10 cellular contexts compared by ENCODE assay signal in genomic region chr2:26763019-26763418, GRCh38. TPM values are rescaled to one million over a fixed set of nuclear protein-coding genes. Genes with fewer than 3 reads are reported as not detected.
DNase-seq lines count a peak whose midpoint lies in the region; ATAC-seq, FAIRE-seq and TF ChIP-seq lines count a peak whose summit lies in the region.
"Had no signal": no experiment of that assay in that cellular context is flagged by ENCODE, and none has a peak within 500 bp of the region (broad histone marks: within the 10 kb centered on the region; RNA-seq: fewer than 3 reads in every experiment).

No MANE protein-coding gene starts in this region.

- H3K27ac ChIP-seq in PC-3 (ENCODE audit: low read length): no peak overlapping the region
- no peak overlapping the region for H3K27ac ChIP-seq in brain microvascular endothelial cell

- H3K4me1 Mint-ChIP-seq in activated naive CD4-positive, alpha-beta T cell treated with anti-CD3 and anti-CD28 coated beads for 36 hours (ENCODE audit: low read depth): peaks cover 39% of the 10 kb centered on the region
- H3K4me1 Mint-ChIP-seq in chondrocyte (ENCODE audit: low read depth): peaks cover 48% of the 10 kb centered on the region
- H3K4me1 Mint-ChIP-seq in progenitor cell of endocrine pancreas (ENCODE audit: low read depth): peaks cover 9% of the 10 kb centered on the region

- H3K4me3 ChIP-seq in PC-3 (ENCODE audit: low read length): no peak overlapping the region
- no peak overlapping the region for H3K4me3 ChIP-seq in brain microvascular endothelial cell (ENCODE audit: low read depth, low read length)
- H3K4me3 ChIP-seq in BE2C (ENCODE audit: low read depth, low read length): no peak overlapping the region

- no peak for FAIRE-seq in RCC 7860 (lab: Jason Lieb, UNC)
- FAIRE-seq: frontal cortex had no signal

- no peaks in the 10 kb centered on the region for H3K36me3 Mint-ChIP-seq in activated naive CD4-positive, alpha-beta T cell treated with anti-CD3 and anti-CD28 coated beads for 36 hours (ENCODE audit: low read depth)
- H3K36me3 Mint-ChIP-seq in chondrocyte (ENCODE audit: low read depth) (no peaks in the 10 kb centered on the region), progenitor cell of endocrine pancreas (ENCODE audit: insufficient read depth) (no peaks in the 10 kb centered on the region)

- intact Hi-C loops in activated naive CD4-positive, alpha-beta T cell treated with anti-CD3 and anti-CD28 coated beads for 36 hours (cut with micrococcal nuclease): no loop called here
- intact Hi-C loops in PC-3 (cut with micrococcal nuclease): no loop called here

- H3K9me3 ChIP-seq in PC-3 (ENCODE audit: low read length) (no peaks in the 10 kb centered on the region), BE2C (no peaks in the 10 kb centered on the region)
- H3K9me3 ChIP-seq: tibial nerve had no signal

- no peaks in the 10 kb centered on the region for H3K9me3 Mint-ChIP-seq in activated naive CD4-positive, alpha-beta T cell treated with anti-CD3 and anti-CD28 coated beads for 36 hours
- H3K9me3 Mint-ChIP-seq in chondrocyte (ENCODE audit: low read depth) (no peaks in the 10 kb centered on the region), progenitor cell of endocrine pancreas (ENCODE audit: low read depth) (no peaks in the 10 kb centered on the region)

- POLR2A ChIA-PET in PC-3 (lab: Charles Lee; ENCODE audit: unreplicated experiment): no interaction called here

- H3K27me3 ChIP-seq in PC-3 (ENCODE audit: low read length) (no peaks in the 10 kb centered on the region), brain microvascular endothelial cell (replicated peaks) (no peaks in the 10 kb centered on the region), BE2C (no peaks in the 10 kb centered on the region)
- H3K27me3 ChIP-seq: tibial nerve had no signal

- TF ChIP-seq CTCF in PC-3 (conservative IDR thresholded peaks at IDR 0.05; ENCODE audit: low read depth, low read length) (no peak), chondrocyte (IDR thresholded peaks at IDR 0.05) (no peak), progenitor cell of endocrine pancreas (IDR thresholded peaks at IDR 0.05; ENCODE audit: unreplicated experiment) (no peak), brain microvascular endothelial cell (IDR thresholded peaks at IDR 0.05; ENCODE audit: low read depth, low read length, missing control alignments) (no peak), BE2C (IDR thresholded peaks at IDR 0.05; ENCODE audit: low read depth, low read length) (no peak)

- no peak overlapping the region for H3K4me2 ChIP-seq in PC-3 (ENCODE audit: low read length)

- H3K27me3 Mint-ChIP-seq in activated naive CD4-positive, alpha-beta T cell treated with anti-CD3 and anti-CD28 coated beads for 36 hours (ENCODE audit: low read depth): no peaks in the 10 kb centered on the region
- H3K27me3 Mint-ChIP-seq in chondrocyte (ENCODE audit: low read depth) (no peaks in the 10 kb centered on the region), progenitor cell of endocrine pancreas (no peaks in the 10 kb centered on the region)

- H3K79me2 ChIP-seq in PC-3 (ENCODE audit: low read length): peaks cover 43% of the 10 kb centered on the region

- DNase-seq in activated naive CD4-positive, alpha-beta T cell treated with anti-CD3 and anti-CD28 coated beads for 36 hours: no peak
- DNase-seq in activated naive CD4-positive, alpha-beta T cell treated with anti-CD3 and anti-CD28 coated beads, Interleukin-2, amount 50 U/mL, for 16 hours: no peak
- DNase-seq in PC-3 (no peak), chondrocyte (ENCODE audit: low spot score) (no peak), progenitor cell of endocrine pancreas (ENCODE audit: low spot score, unreplicated experiment) (no peak), RCC 7860 (ENCODE audit: low spot score) (no peak), brain microvascular endothelial cell (no peak), BE2C (no peak)

- no peaks in the 10 kb centered on the region for H3K36me3 ChIP-seq in PC-3 (ENCODE audit: low read depth, low read length)
- no peaks in the 10 kb centered on the region for H3K36me3 ChIP-seq in brain microvascular endothelial cell (replicated peaks)
- H3K36me3 ChIP-seq in BE2C: no peaks in the 10 kb centered on the region; the same call in 1 of the 2 replicates
- H3K36me3 ChIP-seq: tibial nerve had no signal

- H3K4me1 ChIP-seq in PC-3 (ENCODE audit: insufficient read depth, low read length) (peaks cover 30% of the 10 kb centered on the region), BE2C (peaks cover 9% of the 10 kb centered on the region; the same call in 1 of the 2 replicates)

- no peak overlapping the region for H3K27ac Mint-ChIP-seq in activated naive CD4-positive, alpha-beta T cell treated with anti-CD3 and anti-CD28 coated beads for 36 hours
- H3K27ac Mint-ChIP-seq in chondrocyte (ENCODE audit: unreplicated experiment) (peak overlapping the region; percentile 77), progenitor cell of endocrine pancreas (no peak overlapping the region)

- no peak overlapping the region for H2AFZ ChIP-seq in PC-3 (ENCODE audit: low read length)

- ATAC-seq in PC-3: no peak

- no peaks in the 10 kb centered on the region for H3F3A ChIP-seq in PC-3 (ENCODE audit: low read length, unreplicated experiment)

- no peak overlapping the region for H3K9ac ChIP-seq in PC-3 (ENCODE audit: low read length)

- peak overlapping the region; percentile 91 for H3K4me3 Mint-ChIP-seq in activated naive CD4-positive, alpha-beta T cell treated with anti-CD3 and anti-CD28 coated beads for 36 hours
- H3K4me3 Mint-ChIP-seq in chondrocyte (ENCODE audit: unreplicated experiment): peak overlapping the region; percentile 38
- H3K4me3 Mint-ChIP-seq in progenitor cell of endocrine pancreas (ENCODE audit: low read depth): peak overlapping the region; percentile 84

- in situ Hi-C loops in brain microvascular endothelial cell (cut with HindIII; ENCODE audit: low pct_ligation_motif_present, low sequenced_read_pairs): loop anchor here (25.0 kb wide), 1 partner anchor 176 kb away; no protein-coding TSS in a partner anchor

- BruUV-seq in PC-3 (replicated peaks; lab: Mats Ljungman, UMichigan): TSS peak; percentile 77

- no peaks in the 10 kb centered on the region for H3K9me2 ChIP-seq in PC-3 (replicated peaks; ENCODE audit: low read length)

- 0 out of 2 replicates have a peak, but pooled peaks cover 3% of the 10 kb centered on the region for H4K20me1 ChIP-seq in PC-3 (ENCODE audit: low read length)

- CTCF ChIA-PET in activated naive CD4-positive, alpha-beta T cell treated with anti-CD3 and anti-CD28 coated beads for 36 hours (lab: Charles Lee): no interaction called here
- CTCF ChIA-PET in PC-3 (lab: Charles Lee): no interaction called here

RNA-seq across cellular contexts. Expression of gene SLC35F6, which starts 1.1 kb away (rescaled TPM):
- 1 to 10 TPM; 2.0 to 2.7 TPM for total RNA-seq in activated naive CD4-positive, alpha-beta T cell treated with anti-CD3 and anti-CD28 coated beads for 36 hours
- total RNA-seq in PC-3 (2014; rRNA removed): 33.9 and 43.8 TPM in 2 replicates
- 35.5 to 48.4 TPM (median 46.1 TPM) in 3 replicates for total RNA-seq in chondrocyte
- total RNA-seq in progenitor cell of endocrine pancreas: 19.2 and 19.9 TPM in 2 replicates
- 20.8 TPM for polyA plus RNA-seq in BE2C (2012; ENCODE audit: insufficient read depth, insufficient read length, low read depth)

RNA-seq across cellular contexts. Expression of gene CENPA, which starts 22.8 kb away (rescaled TPM):
- total RNA-seq in activated naive CD4-positive, alpha-beta T cell treated with anti-CD3 and anti-CD28 coated beads for 36 hours: 10 to 100 TPM; 42.9 to 43.6 TPM
- total RNA-seq in PC-3 (2014; rRNA removed) (40.8 and 42.4 TPM in 2 replicates), chondrocyte (2.6 to 6.2 TPM (median 4.6 TPM) in 3 replicates), progenitor cell of endocrine pancreas (10.5 and 10.7 TPM in 2 replicates)
- 3.7 TPM for polyA plus RNA-seq in BE2C (2012; ENCODE audit: insufficient read depth, insufficient read length, low read depth)

Comparison
In these comparisons a context has a peak if more than half of its experiments do, and no peak if none do; other contexts are left out.
1. H3K4me3 Mint-ChIP-seq: peak in every context shown above with its lines; median percentile 91 in activated naive CD4-positive, alpha-beta T cell treated with anti-CD3 and anti-CD28 coated beads for 36 hours; 84 in progenitor cell of endocrine pancreas; 38 in chondrocyte.